ENCODE assay signal across 1 cellular context in the genomic region with DNA sequence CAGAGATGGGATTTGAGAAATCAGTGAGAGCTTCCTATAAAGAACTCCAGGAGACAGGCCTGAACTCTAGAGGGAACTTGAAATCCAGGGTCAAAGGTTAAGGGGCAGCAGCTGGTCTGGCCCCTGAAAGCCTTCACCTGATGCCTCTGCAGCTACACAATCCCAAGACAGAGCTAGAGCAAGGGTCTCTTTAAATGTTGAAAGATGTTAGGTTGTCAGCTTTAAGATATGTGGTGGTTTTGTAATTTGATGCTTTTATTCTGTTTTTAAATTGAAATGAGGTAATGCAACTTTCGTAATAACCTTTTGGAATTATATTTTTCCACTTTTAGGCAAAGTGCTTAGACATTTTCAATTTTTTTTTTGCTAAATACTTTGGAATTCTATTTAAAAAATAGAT.
A peak's percentile ranks its signal among the peaks of the same experiment; 100 is the strongest.
TF ChIP-seq lines count a peak whose summit lies in the region.

No MANE protein-coding gene starts in this region.

TF ChIP-seq in GM12878, 131 proteins besides CTCF, POLR2A, EP300 and RAD21:
- TF ChIP-seq NR2C1 (IDR thresholded peaks at IDR 0.05): peak; percentile 54
- no peak for TF ChIP-seq KLF5 (IDR thresholded peaks at IDR 0.05; ENCODE audit: partially characterized antibody)
- TF ChIP-seq NR2F1 (conservative IDR thresholded peaks at IDR 0.05): peak; percentile 61; the same call in 1 of the 2 replicates
TF ChIP-seq in GM12878: peak in this region for 2.
